In genomic region chr19:56880592-56881190, GRCh38 we compare ENCODE assay signal across 1 cellular context.
TF ChIP-seq lines count a peak whose summit lies in the region.

No MANE protein-coding gene starts in this region.

TF ChIP-seq in HepG2, 621 proteins besides CTCF, POLR2A, EP300 and RAD21 (continued from another document):
- TF ChIP-seq ZZZ3 (CRISPR knock-in tag; IDR thresholded peaks at IDR 0.05; ENCODE audit: borderline replicate concordance) (0 out of 2 replicates have a peak, but pooled peaks have one; percentile 48), CBFB (CRISPR knock-in tag; IDR thresholded peaks at IDR 0.05) (peak; percentile 57; the same call in 1 of the 2 replicates), RFXAP (CRISPR knock-in tag; IDR thresholded peaks at IDR 0.05; ENCODE audit: borderline replicate concordance) (peak; percentile 60; the same call in 1 of the 2 replicates), KDM1A (CRISPR knock-in tag; IDR thresholded peaks at IDR 0.05) (no peak), ZFP1 (CRISPR knock-in tag; IDR thresholded peaks at IDR 0.05) (0 out of 2 replicates have a peak, but pooled peaks have one; percentile 51), POLR2G (IDR thresholded peaks at IDR 0.05; ENCODE audit: low read depth, low read length) (peak; percentile 81), ZNF580 (CRISPR knock-in tag; IDR thresholded peaks at IDR 0.05; ENCODE audit: borderline replicate concordance, low read depth) (peak; percentile 41; the same call in 1 of the 2 replicates), MXI1 (IDR thresholded peaks at IDR 0.05; ENCODE audit: borderline replicate concordance, low read depth, low read length) (peak; percentile 53; the same call in 1 of the 3 replicates), U2AF2 (IDR thresholded peaks at IDR 0.05; ENCODE audit: low read depth, low read length) (no peak), REL (CRISPR knock-in tag; conservative IDR thresholded peaks at IDR 0.05) (no peak; the same call in 1 of the 2 replicates), MNT (IDR thresholded peaks at IDR 0.05) (peak; percentile 34; the same call in 1 of the 2 replicates), STAG1 (CRISPR knock-in tag; IDR thresholded peaks at IDR 0.05) (peak; percentile 38), SMAD3 (CRISPR knock-in tag; IDR thresholded peaks at IDR 0.05) (peak; percentile 59; the same call in 1 of the 2 replicates), FOXK1 (CRISPR knock-in tag; IDR thresholded peaks at IDR 0.05; ENCODE audit: borderline replicate concordance, low read depth) (peak; percentile 61; the same call in 1 of the 2 replicates), AGO2 (optimal IDR thresholded peaks at IDR 0.05; ENCODE audit: low read depth, low read length) (no peak), PRDM4 (CRISPR knock-in tag; IDR thresholded peaks at IDR 0.05; ENCODE audit: borderline replicate concordance) (no peak), ZNF124 (CRISPR knock-in tag; IDR thresholded peaks at IDR 0.05) (peak; percentile 28; the same call in 1 of the 2 replicates), ZNF737 (CRISPR knock-in tag; IDR thresholded peaks at IDR 0.05; ENCODE audit: borderline replicate concordance) (peak; percentile 84; the same call in 1 of the 2 replicates), BRF2 (CRISPR knock-in tag; IDR thresholded peaks at IDR 0.05) (no peak), ZNF343 (CRISPR knock-in tag; IDR thresholded peaks at IDR 0.05) (peak; percentile 97), ZNF256 (CRISPR knock-in tag; conservative IDR thresholded peaks at IDR 0.05) (no peak), ZNF644 (CRISPR knock-in tag; IDR thresholded peaks at IDR 0.05; ENCODE audit: low read depth) (peak; percentile 87), ZBTB3 (CRISPR knock-in tag; IDR thresholded peaks at IDR 0.05; ENCODE audit: borderline replicate concordance, low read depth) (peak; percentile 72; the same call in 1 of the 2 replicates), SMAD9 (CRISPR knock-in tag; IDR thresholded peaks at IDR 0.05) (no peak), ZBTB14 (CRISPR knock-in tag; IDR thresholded peaks at IDR 0.05) (no peak), YEATS2 (CRISPR knock-in tag; IDR thresholded peaks at IDR 0.05; ENCODE audit: borderline replicate concordance) (peak; percentile 28; the same call in 1 of the 2 replicates), DPF2 (CRISPR knock-in tag; IDR thresholded peaks at IDR 0.05; ENCODE audit: borderline replicate concordance, low read depth) (peak; percentile 59), ARID4A (CRISPR knock-in tag; IDR thresholded peaks at IDR 0.05; ENCODE audit: borderline replicate concordance) (peak; percentile 65; the same call in 1 of the 2 replicates), NFYC (CRISPR knock-in tag; IDR thresholded peaks at IDR 0.05) (peak; percentile 51), ZNF503 (CRISPR knock-in tag; IDR thresholded peaks at IDR 0.05) (peak; percentile 53), FOXC1 (CRISPR knock-in tag; IDR thresholded peaks at IDR 0.05; ENCODE audit: borderline replicate concordance) (0 out of 2 replicates have a peak, but pooled peaks have one; percentile 54), SALL2 (CRISPR knock-in tag; IDR thresholded peaks at IDR 0.05) (no peak)
